9 cellular contexts compared by ENCODE assay signal in genomic region chr2:232551776-232552175, GRCh38. TPM values are rescaled to one million over a fixed set of nuclear protein-coding genes. Genes with fewer than 3 reads are reported as not detected.
DNase-seq lines count a peak whose midpoint lies in the region; ATAC-seq, FAIRE-seq and TF ChIP-seq lines count a peak whose summit lies in the region.
"Had no signal": no experiment of that assay in that cellular context is flagged by ENCODE, and none has a peak within 500 bp of the region (broad histone marks: within the 10 kb centered on the region; RNA-seq: fewer than 3 reads in every experiment).

No MANE protein-coding gene starts in this region.

- no peak overlapping the region for H4K91ac ChIP-seq in neuronal stem cell (ENCODE audit: low read depth, low read length, poor library complexity)

- CTCF ChIA-PET in T-cell (lab: Charles Lee), result interaction anchor here in 1 of 2 donors (0.6 kb wide), 1 partner anchor 27 kb away, joined by 3 read pairs; no protein-coding TSS in a partner anchor

- H2BK5ac ChIP-seq in neuronal stem cell (ENCODE audit: low read length), result no peak overlapping the region

- WGBS in neuronal stem cell (ENCODE audit: extremely low coverage in 2 of 2, insufficient read length in 2 of 2, insufficient replicate concordance in 1 of 2), 2 donors, result no CpG with 5 or more reads among the region's 4 CpGs

- H3K23ac ChIP-seq in neuronal stem cell (ENCODE audit: low read depth, low read length, poor library complexity), result no peak overlapping the region

- no peak overlapping the region for H3K9ac ChIP-seq in neuronal stem cell (ENCODE audit: low read depth, low read length, poor library complexity)

- peak overlapping the region; percentile 98 to 100 (median 99) for H3K4me3 Mint-ChIP-seq in T-cell

- TF ChIP-seq CTCF in GM12875 (IDR thresholded peaks at IDR 0.05; ENCODE audit: borderline replicate concordance, insufficient read depth, low read depth, low read length) (no peak), fibroblast of pulmonary artery (IDR thresholded peaks at IDR 0.05; ENCODE audit: low read length, missing control alignments) (no peak)

- H3K36me3 Mint-ChIP-seq in T-cell, result peaks cover 38% of the 10 kb centered on the region

- no peak overlapping the region for H3K18ac ChIP-seq in neuronal stem cell (ENCODE audit: low read length)

- H2BK12ac ChIP-seq in neuronal stem cell (ENCODE audit: low read length), result no peak overlapping the region

- H3K9me3 ChIP-seq in neuronal stem cell (replicated peaks in 1 of 2; ENCODE audit: control insufficient read depth in 2 of 2, insufficient read depth in 1 of 2, low read depth in 1 of 2, low read length in 2 of 2), result peaks cover 0 to 19% of the 10 kb centered on the region in 2 donors

- no peak overlapping the region for H3K14ac ChIP-seq in neuronal stem cell (ENCODE audit: low read length)

- H2AFZ ChIP-seq in neuronal stem cell (ENCODE audit: low read length), result no peak overlapping the region

- peak overlapping the region; percentile 86 for H3K4me3 ChIP-seq in GM12875 (ENCODE audit: low read depth, low read length)
- peak overlapping the region; percentile 95 for H3K4me3 ChIP-seq in fibroblast of pulmonary artery (replicated peaks; ENCODE audit: low read depth, low read length)
- H3K4me3 ChIP-seq in skeletal muscle cell (ENCODE audit: low read depth, low read length), result peak overlapping the region; percentile 86
- peak overlapping the region in 1 of 2 donors; percentile 79 for H3K4me3 ChIP-seq in neuronal stem cell (ENCODE audit: low read length in 2 of 2)

- peaks cover 0 to 4% (median 4%) of the 10 kb centered on the region in 3 donors for H3K9me3 Mint-ChIP-seq in T-cell

- no peak overlapping the region for H3K4ac ChIP-seq in neuronal stem cell (ENCODE audit: low read length)

- peaks cover 80 to 91% (median 81%) of the 10 kb centered on the region in 3 donors for H3K4me1 Mint-ChIP-seq in T-cell

- no peak overlapping the region for H2AK5ac ChIP-seq in neuronal stem cell (ENCODE audit: low read depth, low read length)

- peak overlapping the region; percentile 95 to 100 for H3K27ac Mint-ChIP-seq in T-cell

- no peak overlapping the region for H3K4me2 ChIP-seq in neuronal stem cell (ENCODE audit: insufficient read depth, low read length, poor library complexity, severe bottlenecking)

- H3K4me1 ChIP-seq in neuronal stem cell (ENCODE audit: control insufficient read depth in 2 of 2, insufficient read depth in 1 of 2, low read depth in 1 of 2, low read length in 2 of 2), result peaks cover 3 to 4% of the 10 kb centered on the region in 2 donors

- POLR2A ChIA-PET in T-cell (lab: Charles Lee), result no interaction called here

- DNase-seq in T-cell (no peak), fibroblast of pulmonary artery (ENCODE audit: low read depth) (no peak), skeletal muscle cell (ENCODE audit: low read depth) (no peak), H54 (ENCODE audit: insufficient read length, low spot score) (no peak), neuronal stem cell (ENCODE audit: low spot score) (no peak)
- no peak for DNase-seq in stimulated activated naive CD4-positive, alpha-beta T cell treated with Interleukin-2 at 50 U/mL for 16 hours (lab: John Stamatoyannopoulos, UW)
- DNase-seq: NCI-H1048 had no signal

- peaks cover 6% of the 10 kb centered on the region for H3K79me1 ChIP-seq in neuronal stem cell (ENCODE audit: low read depth, low read length)

- H4K8ac ChIP-seq in neuronal stem cell (ENCODE audit: low read depth, low read length), result no peak overlapping the region

- FAIRE-seq in H54 (lab: Jason Lieb, UNC), result no peak

- no peak for ATAC-seq in T-cell (replicated peaks in 1 of 4)
- ATAC-seq in HG03108 (IDR thresholded peaks at IDR 0.05; ENCODE audit: unreplicated experiment), result no peak

- H3K27me3 Mint-ChIP-seq in T-cell, result no peaks in the 10 kb centered on the region

- no peaks in the 10 kb centered on the region for H3K27me3 ChIP-seq in neuronal stem cell (ENCODE audit: control insufficient read depth in 3 of 3, insufficient read depth in 3 of 3, low read depth in 1 of 3, low read length in 3 of 3)

- no peak overlapping the region for H2BK120ac ChIP-seq in neuronal stem cell (ENCODE audit: low read depth, low read length)

- no peak for TF ChIP-seq POLR2A in H54 (IDR thresholded peaks at IDR 0.05; ENCODE audit: low read depth, low read length)

- no peak overlapping the region for H2BK15ac ChIP-seq in neuronal stem cell (ENCODE audit: low read length)

- no peak overlapping the region for H3K27ac ChIP-seq in neuronal stem cell (replicated peaks; ENCODE audit: low read length)

- peaks cover 10 to 72% of the 10 kb centered on the region in 2 donors for H3K36me3 ChIP-seq in neuronal stem cell (replicated peaks in 1 of 2; ENCODE audit: control insufficient read depth in 2 of 2, insufficient read depth in 2 of 2, low read length in 2 of 2)

RNA-seq across cellular contexts. Expression of gene EIF4E2, which starts 1.3 kb away (rescaled TPM):
- 10 to 100 TPM; 49.5 to 60.9 (median 55.3) TPM for total RNA-seq in T-cell
- polyA plus RNA-seq in neuronal stem cell (2013, experiment 1 of 2), result 57.9 TPM
- 58.5 TPM for polyA plus RNA-seq in neuronal stem cell (2013, experiment 2 of 2)

RNA-seq across cellular contexts. Expression of gene TIGD1, which starts 1.4 kb away (rescaled TPM):
- 10 to 100 TPM; 15.6 to 20.4 (median 16.9) TPM for total RNA-seq in T-cell
- polyA plus RNA-seq in neuronal stem cell (2013, experiment 1 of 2), result 10.3 TPM
- polyA plus RNA-seq in neuronal stem cell (2013, experiment 2 of 2), result 10.3 TPM

RNA-seq across cellular contexts. Expression of gene CHRNG, which starts 12.3 kb away (rescaled TPM):
- total RNA-seq in T-cell, result not detected
- not detected for polyA plus RNA-seq in neuronal stem cell (2013, experiment 1 of 2)
- not detected for polyA plus RNA-seq in neuronal stem cell (2013, experiment 2 of 2)

RNA-seq across cellular contexts. Expression of gene CHRND, which starts 25.8 kb away (rescaled TPM):
- total RNA-seq in T-cell, result not detected
- polyA plus RNA-seq in neuronal stem cell (2013, experiment 1 of 2), result 0.18 TPM
- polyA plus RNA-seq in neuronal stem cell (2013, experiment 2 of 2), result 0.14 TPM

RNA-seq across cellular contexts. Expression of gene PRSS56, which starts 31.6 kb away (rescaled TPM):
- not detected for total RNA-seq in T-cell
- polyA plus RNA-seq in neuronal stem cell (2013, experiment 1 of 2), result not detected
- not detected for polyA plus RNA-seq in neuronal stem cell (2013, experiment 2 of 2)
